In genomic region chr17:76173474-76173873, GRCh38 we compare ENCODE assay signal across 23 cellular contexts. TPM values are rescaled to one million over a fixed set of nuclear protein-coding genes. Genes with fewer than 3 reads are reported as not detected.
DNase-seq lines count a peak whose midpoint lies in the region; ATAC-seq, FAIRE-seq and TF ChIP-seq lines count a peak whose summit lies in the region.
"Had no signal": no experiment of that assay in that cellular context is flagged by ENCODE, and none has a peak within 500 bp of the region (broad histone marks: within the 10 kb centered on the region; RNA-seq: fewer than 3 reads in every experiment).

No MANE protein-coding gene starts in this region.

- H3K9me3 ChIP-seq in HepG2 (ENCODE audit: low read length) (no peaks in the 10 kb centered on the region), right lobe of liver (no peaks in the 10 kb centered on the region), OCI-LY7 (ENCODE audit: low read length) (peaks cover 9% of the 10 kb centered on the region; the same call in 1 of the 2 replicates), testis (no peaks in the 10 kb centered on the region)

- BruUV-seq in HepG2 (replicated peaks; lab: Mats Ljungman, UMichigan) (no TSS peak), OCI-LY7 (replicated peaks; lab: Mats Ljungman, UMichigan) (no TSS peak)

- H3K4me2 ChIP-seq in HepG2 (ENCODE audit: low read depth, low read length) (peak overlapping the region; percentile 46), OCI-LY7 (ENCODE audit: low read length) (peak overlapping the region; percentile 5; the same call in 1 of the 2 replicates)

- no peaks in the 10 kb centered on the region for H4K20me1 ChIP-seq in HepG2 (ENCODE audit: insufficient read depth, low read length)
- H4K20me1 ChIP-seq in OCI-LY7 (ENCODE audit: insufficient read depth, low read length): no peaks in the 10 kb centered on the region

- ATAC-seq in HepG2 (no peak), right lobe of liver (no peak), GM19463 (IDR thresholded peaks at IDR 0.05; ENCODE audit: unreplicated experiment) (no peak), HG02884 (IDR thresholded peaks at IDR 0.05; ENCODE audit: unreplicated experiment) (no peak)
- ATAC-seq: CD8-positive, alpha-beta T cell had no signal

- CTCF ChIA-PET in HepG2 (lab: Yijun Ruan, JAX; ENCODE audit: low intra/inter-chr PET ratio, low total read pairs) (interaction anchor here (1.0 to 1.8 kb wide), 2 partner anchors 9 to 52 kb away, joined by 3 to 4 read pairs; no protein-coding TSS in a partner anchor), OCI-LY7 (lab: Charles Lee; ENCODE audit: unreplicated experiment) (no interaction called here)

- TF ChIP-seq RAD21 in HepG2 (CRISPR knock-in tag; IDR thresholded peaks at IDR 0.05): no peak

- H3K36me3 ChIP-seq in HepG2 (replicated peaks in 1 of 2; ENCODE audit: control insufficient read depth in 1 of 2, insufficient read depth in 2 of 2, low read length in 2 of 2) (no peaks in the 10 kb centered on the region), right lobe of liver (no peaks in the 10 kb centered on the region), OCI-LY7 (ENCODE audit: insufficient read depth, low read length) (no peaks in the 10 kb centered on the region), testis (ENCODE audit: low read depth, missing control alignments) (no peaks in the 10 kb centered on the region)

- H3K4me3 Mint-ChIP-seq in immature natural killer cell: no peak overlapping the region
- H3K4me3 Mint-ChIP-seq: B cell; CD8-positive, alpha-beta T cell; HFFc6; IgD-negative memory B cell had no signal

- no peaks in the 10 kb centered on the region for H3K9me3 Mint-ChIP-seq in immature natural killer cell
- H3K9me3 Mint-ChIP-seq: CD8-positive, alpha-beta T cell; HFFc6; IgD-negative memory B cell had no signal

- TF ChIP-seq EP300 in HepG2 (IDR thresholded peaks at IDR 0.05; ENCODE audit: low read depth in 2 of 2, low read length in 2 of 2): no peak
- TF ChIP-seq EP300 in HepG2 (CRISPR knock-in tag; IDR thresholded peaks at IDR 0.05; ENCODE audit: borderline replicate concordance): no peak

- H3K36me3 Mint-ChIP-seq in immature natural killer cell: peaks cover 0 to 8% (median 0%) of the 10 kb centered on the region in 3 donors
- H3K36me3 Mint-ChIP-seq: IgD-negative memory B cell had no signal

- no peaks in the 10 kb centered on the region for H3K4me1 Mint-ChIP-seq in immature natural killer cell
- H3K4me1 Mint-ChIP-seq: B cell had no signal

- no peak for DNase-seq in HepG2 (ENCODE audit: low spot score)
- DNase-seq in right lobe of liver: no peak
- no peak for DNase-seq in OCI-LY7 (ENCODE audit: low spot score)
- DNase-seq in testis: peak; percentile 24
- no peak for DNase-seq in immature natural killer cell
- DNase-seq: C1 segment of cervical spinal cord; CD8-positive, alpha-beta T cell; COR-L47; DMS153; DMS79 treated with DMSO at 0.1 percent for 48 hours; EL; HCEC 1CT; HFFc6 had no signal

- no peaks in the 10 kb centered on the region; a peak in 2 of 5 replicates for H3K27me3 ChIP-seq in HepG2 (ENCODE audit: control insufficient read depth in 1 of 2, insufficient read depth in 2 of 2, low read length in 2 of 2)
- no peaks in the 10 kb centered on the region for H3K27me3 ChIP-seq in right lobe of liver
- no peaks in the 10 kb centered on the region for H3K27me3 ChIP-seq in layer of hippocampus (ENCODE audit: control insufficient read depth, insufficient read depth, low read length)
- H3K27me3 ChIP-seq in testis: no peaks in the 10 kb centered on the region

- intact Hi-C loops in HepG2 (cut with micrococcal nuclease; ENCODE audit: unreplicated experiment) (no loop called here), right lobe of liver (cut with DNase I) (loop anchor here in 1 of 2 donors (10.0 kb wide), 1 partner anchor 49 kb away; no protein-coding TSS in a partner anchor), OCI-LY7 (cut with micrococcal nuclease; ENCODE audit: unreplicated experiment) (no loop called here), testis (cut with DNase I; ENCODE audit: low total_unique reads) (no loop called here)

- POLR2A ChIA-PET in HepG2 (lab: Yijun Ruan, JAX): interaction anchor here (0.8 to 1.2 kb wide), 4 partner anchors 9 to 91 kb away, joined by 3 to 5 read pairs (median 3); partner anchors contain the start of gene UBALD2
- POLR2A ChIA-PET in OCI-LY7 (lab: Charles Lee): interaction anchor here (2.0 kb wide), 1 partner anchor 40 kb away, joined by 4 read pairs; no protein-coding TSS in a partner anchor

- TF ChIP-seq CTCF in HepG2 (CRISPR knock-in tag; IDR thresholded peaks at IDR 0.05): no peak
- TF ChIP-seq CTCF in right lobe of liver (IDR thresholded peaks at IDR 0.05): no peak
- TF ChIP-seq CTCF in OCI-LY7 (conservative IDR thresholded peaks at IDR 0.05; ENCODE audit: low read length): no peak
- TF ChIP-seq CTCF in testis (IDR thresholded peaks at IDR 0.05): no peak

- TF ChIP-seq POLR2A in HepG2 (IDR thresholded peaks at IDR 0.05; ENCODE audit: insufficient read depth in 1 of 2, low read depth in 2 of 2, low read length in 2 of 2): no peak
- no peak for TF ChIP-seq POLR2A in right lobe of liver (IDR thresholded peaks at IDR 0.05)
- TF ChIP-seq POLR2A in testis (IDR thresholded peaks at IDR 0.05): no peak

- peaks cover 0 to 3% (median 0%) of the 10 kb centered on the region in 3 donors for H3K27me3 Mint-ChIP-seq in immature natural killer cell (ENCODE audit: low read depth in 3 of 3)
- H3K27me3 Mint-ChIP-seq: B cell had no signal

- 0 out of 2 replicates have a peak overlapping the region, but pooled peaks have one; percentile 9 for H3K9ac ChIP-seq in HepG2 (ENCODE audit: insufficient read depth, low read depth, low read length)

- no peak overlapping the region for H3K27ac Mint-ChIP-seq in immature natural killer cell
- H3K27ac Mint-ChIP-seq: B cell, HFFc6, IgD-negative memory B cell had no signal

- H3K9me2 ChIP-seq in OCI-LY7 (ENCODE audit: insufficient read depth, low read length): no peaks in the 10 kb centered on the region

- H3K79me2 ChIP-seq in HepG2 (ENCODE audit: insufficient read depth, low read length) (no peaks in the 10 kb centered on the region), OCI-LY7 (ENCODE audit: insufficient read depth, low read depth, low read length) (no peaks in the 10 kb centered on the region)

- peaks cover 34% of the 10 kb centered on the region for H3K4me1 ChIP-seq in HepG2 (ENCODE audit: insufficient read depth, low read length)
- H3K4me1 ChIP-seq in right lobe of liver: no peaks in the 10 kb centered on the region
- peaks cover 10% of the 10 kb centered on the region for H3K4me1 ChIP-seq in OCI-LY7 (ENCODE audit: insufficient read depth, low read length, poor library complexity, severe bottlenecking)
- H3K4me1 ChIP-seq in testis: peaks cover 3% of the 10 kb centered on the region

- in situ Hi-C loops in HepG2 (cut with HindIII; ENCODE audit: extremely low pct_ligation_motif_present, low pct_unique_long_range_greater_than_20kb): no loop called here

- WGBS in HepG2 (ENCODE audit: low lambda C conversion rate): 73% methylated on average over 11 of the region's 11 CpGs
- WGBS in right lobe of liver (ENCODE audit: insufficient coverage, low coverage, low lambda C conversion rate, missing lambda C conversion rate): 98% methylated on average over 5 of the region's 11 CpGs
- 70 to 71% methylated on average over 11 of the region's 11 CpGs for WGBS in testis, 2 donors

- H2AFZ ChIP-seq in HepG2 (ENCODE audit: low read length) (no peak overlapping the region), OCI-LY7 (ENCODE audit: low read length) (peak overlapping the region; percentile 44)

- no peak for FAIRE-seq in HepG2 (lab: Jason Lieb, UNC)
- FAIRE-seq: A204.1, D721Med, G401.6, GM12891 had no signal

- H3K4me3 ChIP-seq in HepG2 (replicated peaks in 1 of 3; ENCODE audit: insufficient read depth in 1 of 3, low read depth in 2 of 3, low read length in 3 of 3): peak overlapping the region in 1 of 3 experiments; percentile 11; a peak in 1 of 6 replicates
- no peak overlapping the region for H3K4me3 ChIP-seq in right lobe of liver
- no peak overlapping the region for H3K4me3 ChIP-seq in OCI-LY7 (ENCODE audit: low read depth, low read length, poor library complexity, severe bottlenecking)
- no peak overlapping the region for H3K4me3 ChIP-seq in testis

- H3K27ac ChIP-seq in HepG2 (ENCODE audit: extremely low read length, insufficient read depth, low read length) (no peak overlapping the region), right lobe of liver (no peak overlapping the region), OCI-LY7 (ENCODE audit: low read depth, low read length, poor library complexity, severe bottlenecking) (no peak overlapping the region), layer of hippocampus (ENCODE audit: low read depth, low read length) (peak overlapping the region; percentile 62), testis (peak overlapping the region; percentile 36 to 66)

RNA-seq across cellular contexts. Expression of gene FOXJ1, which starts 32.4 kb away (rescaled TPM):
- 1.4 and 1.6 TPM in 2 replicates for total RNA-seq in HepG2 (2016; rRNA removed; fragmentation: Illumina TruSeq; extraction: Trizol)
- total RNA-seq in HepG2 (2016; cell fraction: cytosol; rRNA removed; fragmentation: Illumina TruSeq; extraction: Trizol; ENCODE audit: low read depth): 0.09 and 0.30 TPM in 2 replicates
- 1.4 and 1.9 TPM in 2 replicates for total RNA-seq in HepG2 (2016; cell fraction: insoluble cytoplasmic fraction; rRNA removed; fragmentation: Illumina TruSeq; extraction: Trizol)
- 0.77 and 0.93 TPM in 2 replicates for total RNA-seq in HepG2 (2016; cell fraction: membrane; rRNA removed; fragmentation: Illumina TruSeq; extraction: Trizol)
- total RNA-seq in HepG2 (2016; cell fraction: nucleus; rRNA removed; fragmentation: Illumina TruSeq; extraction: Trizol): 0.94 and 1.3 TPM in 2 replicates
- 0.98 and 1.2 TPM in 2 replicates for polyA plus RNA-seq in HepG2 (2011; rRNA removed)
- 0.82 and 1.5 TPM in 2 replicates for polyA plus RNA-seq in HepG2 (2011; cell fraction: cytosol; rRNA removed)
- 2.8 and 3.7 TPM in 2 replicates for polyA plus RNA-seq in HepG2 (2011; cell fraction: nucleus; rRNA removed)
- 0.66 and 0.96 TPM in 2 replicates for polyA plus RNA-seq in HepG2 (2012)
- polyA plus RNA-seq in HepG2 (2016; cell fraction: cytosol; fragmentation: Illumina TruSeq; extraction: Trizol; ENCODE audit: low read depth): 0.31 and 0.45 TPM in 2 replicates
- 1.3 and 1.4 TPM in 2 replicates for polyA plus RNA-seq in HepG2 (2016; cell fraction: insoluble cytoplasmic fraction; fragmentation: Illumina TruSeq; extraction: Trizol; ENCODE audit: low read depth)
- polyA plus RNA-seq in HepG2 (2016; cell fraction: membrane; fragmentation: Illumina TruSeq; extraction: Trizol; ENCODE audit: low read depth): 0.61 and 0.62 TPM in 2 replicates
- 2.0 and 2.1 TPM in 2 replicates for polyA plus RNA-seq in HepG2 (2016; cell fraction: nucleus; fragmentation: Illumina TruSeq; extraction: Trizol; ENCODE audit: insufficient read depth, low read depth)
- 0.05 and 1.5 TPM in 2 replicates for polyA minus RNA-seq in HepG2 (2011; rRNA and poly(A)+ RNA removed; ENCODE audit: low replicate concordance)
- polyA minus RNA-seq in HepG2 (2011; cell fraction: cytosol; rRNA and poly(A)+ RNA removed): 0.35 and 0.40 TPM in 2 replicates
- polyA minus RNA-seq in HepG2 (2011; cell fraction: nucleus; rRNA and poly(A)+ RNA removed): 0.37 and 0.52 TPM in 2 replicates
- under 1 TPM in 3 of 6 experiments, not detected in 3; 0.06 to 0.12 (median 0.11) TPM for total RNA-seq in right lobe of liver
- total RNA-seq in OCI-LY7 (2014; rRNA removed; shearing (Covaris generic)): not detected in 2 replicates
- not detected in 2 replicates for total RNA-seq in OCI-LY7 (2022)
- 10 to 100 TPM; 22.9 to 29.4 TPM for total RNA-seq in testis
- 30.5 TPM for polyA plus RNA-seq in testis (ENCODE audit: insufficient read depth, low read depth, low replicate concordance)
- not detected for polyA plus RNA-seq in immature natural killer cell
- total RNA-seq: H4, HFFc6 had no signal
- polyA plus RNA-seq: IgD-negative memory B cell had no signal

Comparison
In these comparisons a context has a peak if more than half of its experiments do, and no peak if none do; other contexts are left out.
1. H3K27ac ChIP-seq: peak in layer of hippocampus (single experiment) and testis (2 of 2); none in HepG2 (single experiment), right lobe of liver (0 of 3) and OCI-LY7 (single experiment).
2. RNA of gene FOXJ1, which starts 32.4 kb away (total RNA-seq): 22.9 to 29.4 TPM in testis; 0.09 to 1.9 TPM in HepG2, 0.06 to 0.12 TPM in right lobe of liver and not detected in OCI-LY7; every median in the first group is over 4 times any median in the second.